In the genomic region with DNA sequence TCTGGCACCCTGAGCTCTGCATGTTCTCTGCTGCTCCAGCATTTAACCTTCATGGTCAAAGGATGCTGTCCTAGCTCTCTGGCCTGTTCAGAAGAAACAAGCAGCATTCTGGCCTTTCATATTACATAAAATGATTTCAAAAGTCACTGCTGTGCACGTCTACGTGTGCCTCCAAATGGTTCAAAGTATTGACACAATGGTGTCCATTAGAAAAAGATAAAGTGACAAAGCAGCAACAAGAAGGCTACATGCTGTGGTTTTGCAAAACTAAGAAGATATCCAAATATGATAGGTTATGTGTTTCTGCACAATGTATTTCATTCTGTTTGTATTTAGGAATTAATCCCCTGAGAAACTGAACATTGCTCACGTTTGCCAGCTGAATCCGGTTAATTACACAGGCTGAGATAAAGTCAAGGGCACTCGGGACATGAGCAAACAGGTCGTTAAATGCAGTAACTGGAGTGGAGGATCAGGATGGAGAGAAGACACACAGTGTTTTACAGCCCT, we compare ENCODE assay signal across 14 cellular contexts.
DNase-seq lines count a peak whose midpoint lies in the region; ATAC-seq and TF ChIP-seq lines count a peak whose summit lies in the region.
"Had no signal": no experiment of that assay in that cellular context is flagged by ENCODE, and none has a peak within 500 bp of the region (broad histone marks: within the 10 kb centered on the region; RNA-seq: fewer than 3 reads in every experiment).

No MANE protein-coding gene starts in this region.

- H3K4me3 ChIP-seq in suprapubic skin (no peak overlapping the region), prostate gland (no peak overlapping the region)
- H3K4me3 ChIP-seq: stomach had no signal

- H3K4me1 ChIP-seq in suprapubic skin (no peaks in the 10 kb centered on the region), prostate gland (replicated peaks) (no peaks in the 10 kb centered on the region)

- no peak for ATAC-seq in HG02678 (IDR thresholded peaks at IDR 0.05; ENCODE audit: unreplicated experiment)
- ATAC-seq: PC-3 had no signal

- peak; percentile 93 for DNase-seq in DMS79 treated with DMSO at 0.1 percent for 48 hours (lab: John Stamatoyannopoulos, UW)
- DNase-seq in NCI-H2196 treated with DMSO at 0.1 percent for 48 hours (lab: John Stamatoyannopoulos, UW; ENCODE audit: unreplicated experiment), result peak; percentile 42
- no peak for DNase-seq in suprapubic skin (ENCODE audit: low spot score in 2 of 2)
- DNase-seq in prostate gland (ENCODE audit: low spot score), result no peak
- DNase-seq in NCI-H1048 (lab: John Stamatoyannopoulos, UW), result no peak
- DNase-seq: activated T-cell treated with anti-CD3 and anti-CD28 coated beads, Interleukin-2, amount 50 U/mL, for 24 hours; CD8-positive, alpha-beta memory T cell; cortex of kidney; NCI-H2171; PC-3; stomach had no signal

- no peaks in the 10 kb centered on the region for H3K27me3 ChIP-seq in suprapubic skin
- H3K27me3 ChIP-seq in prostate gland (replicated peaks; ENCODE audit: insufficient read depth), result no peaks in the 10 kb centered on the region
- H3K27me3 ChIP-seq: stomach had no signal

- TF ChIP-seq POLR2A in suprapubic skin (IDR thresholded peaks at IDR 0.05), result no peak
- TF ChIP-seq POLR2A in prostate gland (IDR thresholded peaks at IDR 0.05), result no peak

- intact Hi-C loops in prostate gland (cut with DNase I), result no loop called here

- TF ChIP-seq CTCF in 22Rv1 (IDR thresholded peaks at IDR 0.05) (no peak), VCaP (conservative IDR thresholded peaks at IDR 0.05) (no peak), suprapubic skin (IDR thresholded peaks at IDR 0.05) (no peak), prostate gland (IDR thresholded peaks at IDR 0.05) (no peak)

- H3K36me3 ChIP-seq in suprapubic skin, result no peaks in the 10 kb centered on the region
- H3K36me3 ChIP-seq in prostate gland, result no peaks in the 10 kb centered on the region
- H3K36me3 ChIP-seq: stomach had no signal

- H3K27ac ChIP-seq in 22Rv1, result peak overlapping the region; percentile 70
- peak overlapping the region; percentile 94 for H3K27ac ChIP-seq in VCaP
- H3K27ac ChIP-seq in suprapubic skin, result no peak overlapping the region
- H3K27ac ChIP-seq in prostate gland, result no peak overlapping the region
- H3K27ac ChIP-seq: stomach had no signal

- TF ChIP-seq EP300 in suprapubic skin (IDR thresholded peaks at IDR 0.05), result no peak

- H3K9me3 ChIP-seq in suprapubic skin, result no peaks in the 10 kb centered on the region
- H3K9me3 ChIP-seq in prostate gland, result no peaks in the 10 kb centered on the region
- H3K9me3 ChIP-seq: stomach had no signal

- 38% methylated on average over 6 of the region's 6 CpGs for WGBS in suprapubic skin
- WGBS in prostate gland, result 17% methylated on average over 6 of the region's 6 CpGs

Comparison
In these comparisons a context has a peak if more than half of its experiments do, and no peak if none do; other contexts are left out.
1. H3K27ac ChIP-seq: peak in 22Rv1 (single experiment) and VCaP (single experiment); none in suprapubic skin (single experiment) and prostate gland (0 of 2).
2. DNase-seq: peak in DMS79 treated with DMSO at 0.1 percent for 48 hours (single experiment) and NCI-H2196 treated with DMSO at 0.1 percent for 48 hours (single experiment); none in suprapubic skin (0 of 2), prostate gland (single experiment) and NCI-H1048 (single experiment).